ENCODE assay signal across 2 cellular contexts in genomic region chr6:103674790-103675189, GRCh38.
TF ChIP-seq lines count a peak whose summit lies in the region.

No MANE protein-coding gene starts in this region.

TF ChIP-seq in SK-N-SH, 30 proteins besides CTCF, POLR2A, EP300 and RAD21 (continued from another document):
- TF ChIP-seq POLR2AphosphoS5 (IDR thresholded peaks at IDR 0.05; ENCODE audit: low read depth, low read length), result no peak
- no peak for TF ChIP-seq ZBTB33 (IDR thresholded peaks at IDR 0.05; ENCODE audit: borderline replicate concordance, low read depth)
- no peak for TF ChIP-seq GATA2 (CRISPR knock-in tag; IDR thresholded peaks at IDR 0.05)
- no peak for TF ChIP-seq YY1 (IDR thresholded peaks at IDR 0.05; ENCODE audit: low read depth)
- no peak for TF ChIP-seq JUND (IDR thresholded peaks at IDR 0.05)
- TF ChIP-seq NRF1 (IDR thresholded peaks at IDR 0.05; ENCODE audit: low read depth, low read length), result no peak
- no peak for TF ChIP-seq FOSL2 (IDR thresholded peaks at IDR 0.05; ENCODE audit: borderline replicate concordance, low read depth)
- TF ChIP-seq ELF1 (IDR thresholded peaks at IDR 0.05), result no peak
- TF ChIP-seq PBX3 (IDR thresholded peaks at IDR 0.05), result no peak
- TF ChIP-seq MXI1 (IDR thresholded peaks at IDR 0.05; ENCODE audit: low read depth, low read length), result no peak
- TF ChIP-seq IRF3 (IDR thresholded peaks at IDR 0.05; ENCODE audit: low read depth, low read length), result no peak
- no peak for TF ChIP-seq EZH2phosphoT487 (IDR thresholded peaks at IDR 0.05; ENCODE audit: borderline replicate concordance, low read depth)
- TF ChIP-seq SMC3 (IDR thresholded peaks at IDR 0.05; ENCODE audit: low read depth, low read length), result no peak
- no peak for TF ChIP-seq USF1 (IDR thresholded peaks at IDR 0.05; ENCODE audit: borderline replicate concordance, low read depth)

TF ChIP-seq in SK-N-SH treated with all-trans-retinoic acid at 6 μM for 48 hours, 23 proteins besides CTCF, POLR2A, EP300 and RAD21:
- TF ChIP-seq CSRNP3 (CRISPR knock-in tag; IDR thresholded peaks at IDR 0.05) (no peak), ZFP30 (CRISPR knock-in tag; IDR thresholded peaks at IDR 0.05) (no peak), PPARA (CRISPR knock-in tag; IDR thresholded peaks at IDR 0.05; ENCODE audit: borderline replicate concordance) (no peak), ZNF565 (CRISPR knock-in tag; conservative IDR thresholded peaks at IDR 0.05; ENCODE audit: low read depth) (no peak), PATZ1 (CRISPR knock-in tag; IDR thresholded peaks at IDR 0.05; ENCODE audit: borderline replicate concordance) (no peak), POU6F1 (CRISPR knock-in tag; IDR thresholded peaks at IDR 0.05; ENCODE audit: borderline replicate concordance, low read depth) (no peak), ZNF8 (CRISPR knock-in tag; IDR thresholded peaks at IDR 0.05) (no peak), ISL1 (CRISPR knock-in tag; IDR thresholded peaks at IDR 0.05) (no peak), CSDC2 (CRISPR knock-in tag; IDR thresholded peaks at IDR 0.05) (no peak), GLIS3 (CRISPR knock-in tag; IDR thresholded peaks at IDR 0.05) (no peak), ESRRG (CRISPR knock-in tag; IDR thresholded peaks at IDR 0.05) (no peak), TCF4 (CRISPR knock-in tag; IDR thresholded peaks at IDR 0.05; ENCODE audit: borderline replicate concordance) (no peak), TOX (CRISPR knock-in tag; IDR thresholded peaks at IDR 0.05; ENCODE audit: borderline replicate concordance) (no peak), ZC3H10 (CRISPR knock-in tag; IDR thresholded peaks at IDR 0.05) (no peak), ZNF70 (CRISPR knock-in tag; IDR thresholded peaks at IDR 0.05) (no peak)
